ENCODE assay signal across 8 cellular contexts in genomic region chr7:26857170-26857533, GRCh38. TPM values are rescaled to one million over a fixed set of nuclear protein-coding genes. Genes with fewer than 3 reads are reported as not detected.
DNase-seq lines count a peak whose midpoint lies in the region; ATAC-seq and TF ChIP-seq lines count a peak whose summit lies in the region.

No MANE protein-coding gene starts in this region.

- TF ChIP-seq EP300 in esophagus muscularis mucosa (IDR thresholded peaks at IDR 0.05) = no peak

- no TSS peak for BruUV-seq in Caco-2 (replicated peaks; lab: Mats Ljungman, UMichigan)

- H3K4me3 Mint-ChIP-seq in stimulated activated naive CD8-positive, alpha-beta T cell treated with anti-CD3 and anti-CD28 coated beads, Interleukin-15, Interleukin-2, amounts not matched to agents 100 ng/mL and 50 ng/mL, for 24 hours = peak overlapping the region; percentile 61
- H3K4me3 Mint-ChIP-seq in nephron progenitor cell = peak overlapping the region; percentile 95
- no peak overlapping the region for H3K4me3 Mint-ChIP-seq in Caco-2 (ENCODE audit: unreplicated experiment)

- H3K4me1 Mint-ChIP-seq in stimulated activated naive CD8-positive, alpha-beta T cell treated with anti-CD3 and anti-CD28 coated beads, Interleukin-15, Interleukin-2, amounts not matched to agents 100 ng/mL and 50 ng/mL, for 24 hours (ENCODE audit: low read depth) = peaks cover 19% of the 10 kb centered on the region
- H3K4me1 Mint-ChIP-seq in nephron progenitor cell (peaks cover 88% of the 10 kb centered on the region), Caco-2 (ENCODE audit: low read depth, unreplicated experiment) (no peaks in the 10 kb centered on the region)

- H3K27ac ChIP-seq in esophagus muscularis mucosa (replicated peaks in 1 of 4) = peak overlapping the region; percentile 76 to 96 (median 84)

- no peak for TF ChIP-seq POLR2A in esophagus muscularis mucosa (IDR thresholded peaks at IDR 0.05; ENCODE audit: low read depth)

- H3K27me3 Mint-ChIP-seq in stimulated activated naive CD8-positive, alpha-beta T cell treated with anti-CD3 and anti-CD28 coated beads, Interleukin-15, Interleukin-2, amounts not matched to agents 100 ng/mL and 50 ng/mL, for 24 hours = peaks cover 46% of the 10 kb centered on the region
- H3K27me3 Mint-ChIP-seq in nephron progenitor cell (ENCODE audit: low read depth, poor library complexity) (no peaks in the 10 kb centered on the region), Caco-2 (ENCODE audit: insufficient read depth, unreplicated experiment) (no peaks in the 10 kb centered on the region)

- CTCF ChIA-PET in Caco-2 (lab: Charles Lee) = interaction anchor here (0.7 to 2.3 kb wide), 3 partner anchors 79 to 304 kb away, joined by 3 to 7 read pairs (median 4); no protein-coding TSS in a partner anchor

- H3K27me3 ChIP-seq in esophagus muscularis mucosa = no peaks in the 10 kb centered on the region
- H3K27me3 ChIP-seq in Caco-2 (replicated peaks; ENCODE audit: control insufficient read depth, insufficient read depth, low read length) = no peaks in the 10 kb centered on the region

- no peaks in the 10 kb centered on the region for H3K9me3 Mint-ChIP-seq in stimulated activated naive CD8-positive, alpha-beta T cell treated with anti-CD3 and anti-CD28 coated beads, Interleukin-15, Interleukin-2, amounts not matched to agents 100 ng/mL and 50 ng/mL, for 24 hours
- H3K9me3 Mint-ChIP-seq in nephron progenitor cell = no peaks in the 10 kb centered on the region
- H3K9me3 Mint-ChIP-seq in Caco-2 (ENCODE audit: unreplicated experiment) = no peaks in the 10 kb centered on the region

- WGBS in esophagus muscularis mucosa = 44% methylated on average over 9 of the region's 9 CpGs

- POLR2A ChIA-PET in Caco-2 (lab: Charles Lee) = no interaction called here

- H3K36me3 Mint-ChIP-seq in stimulated activated naive CD8-positive, alpha-beta T cell treated with anti-CD3 and anti-CD28 coated beads, Interleukin-15, Interleukin-2, amounts not matched to agents 100 ng/mL and 50 ng/mL, for 24 hours (ENCODE audit: low read depth) = peaks cover 4% of the 10 kb centered on the region
- H3K36me3 Mint-ChIP-seq in nephron progenitor cell (ENCODE audit: low read depth) (peaks cover 5% of the 10 kb centered on the region), Caco-2 (ENCODE audit: insufficient read depth, unreplicated experiment) (no peaks in the 10 kb centered on the region)

- no peak for DNase-seq in stimulated activated naive CD8-positive, alpha-beta T cell treated with anti-CD3 and anti-CD28 coated beads, Interleukin-15, Interleukin-2, amounts not matched to agents 100 U/mL and 50 U/mL, for 24 hours
- no peak for DNase-seq in esophagus muscularis mucosa (ENCODE audit: extremely low spot score)
- DNase-seq in nephron progenitor cell = no peak
- DNase-seq in NCI-H1417 treated with DMSO at 0.1 percent for 48 hours (lab: John Stamatoyannopoulos, UW) = no peak
- DNase-seq in Caco-2 = no peak
- no peak for DNase-seq in mesenteric fat pad (ENCODE audit: low spot score)

- H3K4me3 ChIP-seq in esophagus muscularis mucosa (peak overlapping the region; percentile 43 to 50 (median 44)), Caco-2 (ENCODE audit: low read depth, low read length) (no peak overlapping the region)

- ATAC-seq in stimulated activated naive CD8-positive, alpha-beta T cell treated with anti-CD3 and anti-CD28 coated beads, Interleukin-15, Interleukin-2, amounts not matched to agents 100 U/mL and 50 U/mL, for 24 hours = no peak
- ATAC-seq in GM21723 (IDR thresholded peaks at IDR 0.05; ENCODE audit: unreplicated experiment) = no peak

- H3K27ac Mint-ChIP-seq in stimulated activated naive CD8-positive, alpha-beta T cell treated with anti-CD3 and anti-CD28 coated beads, Interleukin-15, Interleukin-2, amounts not matched to agents 100 ng/mL and 50 ng/mL, for 24 hours = no peak overlapping the region
- peak overlapping the region; percentile 100 for H3K27ac Mint-ChIP-seq in nephron progenitor cell
- H3K27ac Mint-ChIP-seq in Caco-2 (ENCODE audit: unreplicated experiment) = no peak overlapping the region

- H3K9me3 ChIP-seq in esophagus muscularis mucosa (no peaks in the 10 kb centered on the region), Caco-2 (no peaks in the 10 kb centered on the region)

- peaks cover 0 to 5% (median 0%) of the 10 kb centered on the region in 4 donors for H3K36me3 ChIP-seq in esophagus muscularis mucosa
- H3K36me3 ChIP-seq in Caco-2 (ENCODE audit: control insufficient read depth, insufficient read depth, low read length) = no peaks in the 10 kb centered on the region

- TF ChIP-seq CTCF in esophagus muscularis mucosa (IDR thresholded peaks at IDR 0.05) (no peak), nephron progenitor cell (IDR thresholded peaks at IDR 0.05) (no peak), Caco-2 (IDR thresholded peaks at IDR 0.05; ENCODE audit: insufficient read depth in 1 of 2, low read depth in 1 of 2, low read length in 1 of 2, severe bottlenecking in 1 of 2, unreplicated experiment in 1 of 2) (no peak)

- intact Hi-C loops in esophagus muscularis mucosa (cut with DNase I) = loop anchor here (2.0 to 5.0 kb wide), 2 partner anchors 240 to 286 kb away; partner anchors contain the start of genes HOXA1 and HOXA5
- intact Hi-C loops in Caco-2 (cut with micrococcal nuclease; ENCODE audit: unreplicated experiment) = no loop called here

- H3K4me1 ChIP-seq in esophagus muscularis mucosa = peaks cover 0 to 68% (median 56%) of the 10 kb centered on the region in 4 donors
- H3K4me1 ChIP-seq in Caco-2 = no peaks in the 10 kb centered on the region

RNA-seq across cellular contexts. Expression of gene SKAP2, which starts 7.2 kb away (rescaled TPM):
- 10 to 100 TPM; 44.2 to 47.1 (median 45.1) TPM for total RNA-seq in esophagus muscularis mucosa
- total RNA-seq in Caco-2 (2022) = 36.2 and 38.2 TPM in 2 replicates
- 45.9 TPM for total RNA-seq in mesenteric fat pad
